ENCODE assay signal across 12 cellular contexts in genomic region chr17:21279582-21279981, GRCh38. TPM values are rescaled to one million over a fixed set of nuclear protein-coding genes. Genes with fewer than 3 reads are reported as not detected.
A peak's percentile ranks its signal among the peaks of the same experiment; 100 is the strongest.
DNase-seq lines count a peak whose midpoint lies in the region; ATAC-seq and TF ChIP-seq lines count a peak whose summit lies in the region.
"Had no signal": no experiment of that assay in that cellular context is flagged by ENCODE, and none has a peak within 500 bp of the region (broad histone marks: within the 10 kb centered on the region; RNA-seq: fewer than 3 reads in every experiment).

No MANE protein-coding gene starts in this region.

- H4K91ac ChIP-seq in mesenchymal stem cell (ENCODE audit: low read length) = no peak overlapping the region

- WGBS in mesenchymal stem cell = 69% methylated on average over 6 of the region's 6 CpGs
- 61 to 68% (median 67%) methylated on average over 6 of the region's 6 CpGs for WGBS in adrenal gland, 4 donors

- H3K4me3 ChIP-seq in mesenchymal stem cell (ENCODE audit: insufficient read depth in 1 of 2, low read depth in 1 of 2, low read length in 2 of 2) (no peak overlapping the region), upper lobe of right lung (no peak overlapping the region), adrenal gland (no peak overlapping the region)
- H3K4me3 ChIP-seq: left lung had no signal

- peaks cover 32% of the 10 kb centered on the region for H3K4me1 ChIP-seq in mesenchymal stem cell (ENCODE audit: control insufficient read depth, insufficient read depth, low read depth, low read length)
- peaks cover 37% of the 10 kb centered on the region for H3K4me1 ChIP-seq in upper lobe of right lung
- peaks cover 0 to 29% of the 10 kb centered on the region in 2 donors for H3K4me1 ChIP-seq in adrenal gland (replicated peaks in 1 of 2)

- H2BK12ac ChIP-seq in mesenchymal stem cell (ENCODE audit: low read length in 2 of 2) = peak overlapping the region in 1 of 2 experiments; percentile 37

- no peak overlapping the region for H3K4me2 ChIP-seq in mesenchymal stem cell (ENCODE audit: low read length, poor library complexity, severe bottlenecking)

- no peak for TF ChIP-seq POLR2A in adrenal gland (IDR thresholded peaks at IDR 0.05)

- H3K27me3 ChIP-seq in mesenchymal stem cell (ENCODE audit: control insufficient read depth in 1 of 2, insufficient read depth in 1 of 2, low read length in 2 of 2) (no peaks in the 10 kb centered on the region), upper lobe of right lung (no peaks in the 10 kb centered on the region), adrenal gland (no peaks in the 10 kb centered on the region)
- H3K27me3 ChIP-seq: brain microvascular endothelial cell, left lung had no signal

- H3K27me3 Mint-ChIP-seq in stimulated activated naive CD8-positive, alpha-beta T cell treated with anti-CD3 and anti-CD28 coated beads, Interleukin-15, Interleukin-2, amounts not matched to agents 100 ng/mL and 50 ng/mL, for 24 hours = no peaks in the 10 kb centered on the region
- H3K27me3 Mint-ChIP-seq in activated CD8-positive, alpha-beta T cell treated with anti-CD3 and anti-CD28 coated beads for 36 hours = no peaks in the 10 kb centered on the region

- H2AK5ac ChIP-seq in mesenchymal stem cell (ENCODE audit: low read length, severe bottlenecking) = no peak overlapping the region

- no peaks in the 10 kb centered on the region for H3K36me3 ChIP-seq in mesenchymal stem cell (ENCODE audit: control insufficient read depth in 1 of 2, insufficient read depth in 2 of 2, low read depth in 1 of 2, low read length in 2 of 2)
- H3K36me3 ChIP-seq in upper lobe of right lung = no peaks in the 10 kb centered on the region
- H3K36me3 ChIP-seq in adrenal gland (replicated peaks in 1 of 2) = no peaks in the 10 kb centered on the region
- H3K36me3 ChIP-seq: brain microvascular endothelial cell, left lung had no signal

- peak overlapping the region in 1 of 2 experiments; percentile 25 for H3K18ac ChIP-seq in mesenchymal stem cell (ENCODE audit: low read depth in 1 of 2, low read length in 2 of 2)

- no peaks in the 10 kb centered on the region for H3K36me3 Mint-ChIP-seq in stimulated activated naive CD8-positive, alpha-beta T cell treated with anti-CD3 and anti-CD28 coated beads, Interleukin-15, Interleukin-2, amounts not matched to agents 100 ng/mL and 50 ng/mL, for 24 hours (ENCODE audit: low read depth)
- no peaks in the 10 kb centered on the region for H3K36me3 Mint-ChIP-seq in activated CD8-positive, alpha-beta T cell treated with anti-CD3 and anti-CD28 coated beads for 36 hours (ENCODE audit: low read depth)

- peaks cover 77% of the 10 kb centered on the region for H3K4me1 Mint-ChIP-seq in stimulated activated naive CD8-positive, alpha-beta T cell treated with anti-CD3 and anti-CD28 coated beads, Interleukin-15, Interleukin-2, amounts not matched to agents 100 ng/mL and 50 ng/mL, for 24 hours (ENCODE audit: low read depth)
- H3K4me1 Mint-ChIP-seq in activated CD8-positive, alpha-beta T cell treated with anti-CD3 and anti-CD28 coated beads for 36 hours (ENCODE audit: low read depth) = peaks cover 53% of the 10 kb centered on the region

- CTCF ChIA-PET in activated CD8-positive, alpha-beta T cell treated with anti-CD3 and anti-CD28 coated beads for 36 hours (lab: Charles Lee) = interaction anchor here (1.0 to 3.2 kb wide), 18 partner anchors 9 to 233 kb away, joined by 3 to 27 read pairs (median 4); partner anchors contain the start of gene TMEM11

- H2BK15ac ChIP-seq in mesenchymal stem cell (ENCODE audit: low read depth, poor library complexity, severe bottlenecking) = no peak overlapping the region

- peak overlapping the region; percentile 27 for H3K27ac Mint-ChIP-seq in stimulated activated naive CD8-positive, alpha-beta T cell treated with anti-CD3 and anti-CD28 coated beads, Interleukin-15, Interleukin-2, amounts not matched to agents 100 ng/mL and 50 ng/mL, for 24 hours
- H3K27ac Mint-ChIP-seq in activated CD8-positive, alpha-beta T cell treated with anti-CD3 and anti-CD28 coated beads for 36 hours = peak overlapping the region; percentile 11
- H3K27ac Mint-ChIP-seq: activated T-helper 2 cell treated with anti-CD3 and anti-CD28 coated beads, Interferon-gamma antibody, Interleukin-2, Interleukin-4, amounts not matched to agents 10 μg/mL and 5 μg/mL and 100 μg/mL, durations not matched to agents 14 hours and 24 hours and 36 hours; nephron progenitor cell had no signal

- H3K9me3 Mint-ChIP-seq in stimulated activated naive CD8-positive, alpha-beta T cell treated with anti-CD3 and anti-CD28 coated beads, Interleukin-15, Interleukin-2, amounts not matched to agents 100 ng/mL and 50 ng/mL, for 24 hours = no peaks in the 10 kb centered on the region
- H3K9me3 Mint-ChIP-seq in activated CD8-positive, alpha-beta T cell treated with anti-CD3 and anti-CD28 coated beads for 36 hours = no peaks in the 10 kb centered on the region
- H3K9me3 Mint-ChIP-seq: activated T-helper 2 cell treated with anti-CD3 and anti-CD28 coated beads, Interferon-gamma antibody, Interleukin-2, Interleukin-4, amounts not matched to agents 10 μg/mL and 5 μg/mL and 100 μg/mL, durations not matched to agents 14 hours and 24 hours and 36 hours; nephron progenitor cell had no signal

- H3K9me3 ChIP-seq in mesenchymal stem cell (ENCODE audit: control insufficient read depth, low read length) (no peaks in the 10 kb centered on the region), upper lobe of right lung (no peaks in the 10 kb centered on the region), adrenal gland (replicated peaks in 1 of 3) (no peaks in the 10 kb centered on the region)
- H3K9me3 ChIP-seq: left lung had no signal

- H2BK120ac ChIP-seq in mesenchymal stem cell (ENCODE audit: low read depth, low read length) = no peak overlapping the region

- no peaks in the 10 kb centered on the region for H3K79me1 ChIP-seq in mesenchymal stem cell (replicated peaks; ENCODE audit: low read length, poor library complexity, severe bottlenecking)

- peak overlapping the region; percentile 59 for H3K9ac ChIP-seq in mesenchymal stem cell (ENCODE audit: low read length)

- H3K14ac ChIP-seq in mesenchymal stem cell (ENCODE audit: low read length in 2 of 2) = no peak overlapping the region

- POLR2A ChIA-PET in activated CD8-positive, alpha-beta T cell treated with anti-CD3 and anti-CD28 coated beads for 36 hours (lab: Charles Lee) = interaction anchor here (0.6 to 6.5 kb wide), 3 partner anchors 8 to 236 kb away, joined by 3 to 36 read pairs (median 4); no protein-coding TSS in a partner anchor

- intact Hi-C loops in activated CD8-positive, alpha-beta T cell treated with anti-CD3 and anti-CD28 coated beads for 36 hours (cut with micrococcal nuclease) = no loop called here
- intact Hi-C loops in upper lobe of right lung (cut with DNase I) = loop anchor here (10.0 kb wide), 1 partner anchor 155 kb away; the partner anchor contains the start of gene DHRS7B
- intact Hi-C loops in adrenal gland (cut with DNase I) = loop anchor here in 1 of 2 donors (5.0 kb wide), 1 partner anchor 233 kb away; no protein-coding TSS in a partner anchor

- no peak overlapping the region for H3K4ac ChIP-seq in mesenchymal stem cell (ENCODE audit: low read depth in 1 of 2, low read length in 2 of 2)

- no peak overlapping the region for H3K4me3 Mint-ChIP-seq in stimulated activated naive CD8-positive, alpha-beta T cell treated with anti-CD3 and anti-CD28 coated beads, Interleukin-15, Interleukin-2, amounts not matched to agents 100 ng/mL and 50 ng/mL, for 24 hours
- H3K4me3 Mint-ChIP-seq in activated CD8-positive, alpha-beta T cell treated with anti-CD3 and anti-CD28 coated beads for 36 hours = no peak overlapping the region
- H3K4me3 Mint-ChIP-seq: nephron progenitor cell had no signal

- ATAC-seq in stimulated activated naive CD8-positive, alpha-beta T cell treated with anti-CD3 and anti-CD28 coated beads, Interleukin-15, Interleukin-2, amounts not matched to agents 100 U/mL and 50 U/mL, for 24 hours = no peak
- no peak for ATAC-seq in activated CD8-positive, alpha-beta T cell treated with anti-CD3 and anti-CD28 coated beads for 36 hours
- no peak for ATAC-seq in upper lobe of right lung
- ATAC-seq in HG02840 (IDR thresholded peaks at IDR 0.05; ENCODE audit: low FRiP score, unreplicated experiment) = no peak

- H3K27ac ChIP-seq in mesenchymal stem cell (ENCODE audit: low read length, poor library complexity, severe bottlenecking) (no peak overlapping the region), upper lobe of right lung (no peak overlapping the region), adrenal gland (no peak overlapping the region)
- H3K27ac ChIP-seq: brain microvascular endothelial cell had no signal

- H4K8ac ChIP-seq in mesenchymal stem cell (ENCODE audit: low read length) = no peak overlapping the region

- peak overlapping the region; percentile 51 for H2AFZ ChIP-seq in mesenchymal stem cell (ENCODE audit: low read depth, low read length)

- no peak for TF ChIP-seq CTCF in activated CD8-positive, alpha-beta T cell treated with anti-CD3 and anti-CD28 coated beads for 36 hours (IDR thresholded peaks at IDR 0.05)
- TF ChIP-seq CTCF in upper lobe of right lung (IDR thresholded peaks at IDR 0.05) = no peak
- no peak for TF ChIP-seq CTCF in adrenal gland (IDR thresholded peaks at IDR 0.05)

- DNase-seq in stimulated activated naive CD8-positive, alpha-beta T cell treated with anti-CD3 and anti-CD28 coated beads, Interleukin-15, Interleukin-2, amounts not matched to agents 100 U/mL and 50 U/mL, for 24 hours = no peak
- no peak for DNase-seq in activated CD8-positive, alpha-beta T cell treated with anti-CD3 and anti-CD28 coated beads for 36 hours
- no peak for DNase-seq in mesenchymal stem cell
- peak; percentile 46 for DNase-seq in upper lobe of right lung
- DNase-seq in AG20443 (ENCODE audit: low spot score) = no peak
- no peak for DNase-seq in adrenal gland

- no peak overlapping the region for H2BK5ac ChIP-seq in mesenchymal stem cell (ENCODE audit: low read depth, low read length, poor library complexity, severe bottlenecking)

- no peak overlapping the region for H3K23ac ChIP-seq in mesenchymal stem cell (ENCODE audit: low read length in 2 of 2)

RNA-seq across cellular contexts. Expression of gene MAP2K3, which starts 4.9 kb away (rescaled TPM):
- 100 to 1,000 TPM; 151 to 153 TPM for total RNA-seq in activated CD8-positive, alpha-beta T cell treated with anti-CD3 and anti-CD28 coated beads for 36 hours
- 25.0 TPM for polyA plus RNA-seq in mesenchymal stem cell (2013, experiment 1 of 2)
- polyA plus RNA-seq in mesenchymal stem cell (2013, experiment 2 of 2) = 24.1 TPM
- 68.3 TPM for total RNA-seq in upper lobe of right lung
- total RNA-seq in adrenal gland = 10 to 100 TPM; 11.5 to 64.8 (median 32.2) TPM
- polyA plus RNA-seq in adrenal gland = 10 to 100 TPM; 19.2 to 64.4 (median 37.4) TPM

RNA-seq across cellular contexts. Expression of gene NATD1, which starts 26.4 kb away (rescaled TPM):
- 1 to 10 TPM; 1.1 to 1.3 TPM for total RNA-seq in activated CD8-positive, alpha-beta T cell treated with anti-CD3 and anti-CD28 coated beads for 36 hours
- polyA plus RNA-seq in mesenchymal stem cell (2013, experiment 1 of 2) = 3.2 TPM
- 3.2 TPM for polyA plus RNA-seq in mesenchymal stem cell (2013, experiment 2 of 2)
- total RNA-seq in upper lobe of right lung (19.5 TPM), adrenal gland (10 to 100 TPM in 6 of 8 donors, 1 to 10 TPM in 2; 4.3 to 18.7 (median 13.0) TPM)
- polyA plus RNA-seq in adrenal gland = 1 to 10 TPM; 1.8 to 3.1 (median 3.0) TPM
